In genomic region chr2:48346124-48346536, GRCh38 we compare ENCODE assay signal across 8 cellular contexts. TPM values are rescaled to one million over a fixed set of nuclear protein-coding genes. Genes with fewer than 3 reads are reported as not detected.
DNase-seq lines count a peak whose midpoint lies in the region; ATAC-seq and TF ChIP-seq lines count a peak whose summit lies in the region.

No MANE protein-coding gene starts in this region.

- POLR2A ChIA-PET in WTC11 (lab: Charles Lee) = interaction anchor here (0.6 kb wide), 1 partner anchor 130 kb away, joined by 3 read pairs; no protein-coding TSS in a partner anchor

- ATAC-seq in WTC11 (no peak), GM18907 (IDR thresholded peaks at IDR 0.05; ENCODE audit: unreplicated experiment) (no peak)

- TF ChIP-seq CTCF in WTC11 (IDR thresholded peaks at IDR 0.05) = no peak

- H3K4me3 Mint-ChIP-seq in WTC11 = no peak overlapping the region

- intact Hi-C loops in cardiac septum (cut with DNase I) = no loop called here

- peaks cover 22% of the 10 kb centered on the region for H3K4me1 Mint-ChIP-seq in WTC11

- CTCF ChIA-PET in WTC11 (lab: Charles Lee) = no interaction called here

- no peaks in the 10 kb centered on the region for H3K27me3 Mint-ChIP-seq in WTC11 (ENCODE audit: low read depth)

- peaks cover 50% of the 10 kb centered on the region for H3K36me3 Mint-ChIP-seq in WTC11

- DNase-seq in Daoy (ENCODE audit: low read depth) (peak; percentile 9), WTC11 (ENCODE audit: low spot score) (no peak), cardiac septum (ENCODE audit: low spot score) (peak; percentile 80), putamen (ENCODE audit: low spot score) (peak; percentile 47)
- no peak for DNase-seq in stimulated activated CD8-positive, alpha-beta memory T cell treated with anti-CD3 and anti-CD28 coated beads, Interleukin-4, amount 100 ng/mL, for 48 hours
- no peak for DNase-seq in activated CD8-positive, alpha-beta memory T cell treated with anti-CD3 and anti-CD28 coated beads, Interleukin-2, amount 50 U/mL, for 48 hours
- no peak for DNase-seq in stimulated activated CD4-positive, alpha-beta T cell treated with anti-CD3 and anti-CD28 coated beads, Interleukin-15, amount 100 ng/mL, for 24 hours

- H3K27ac Mint-ChIP-seq in WTC11 = peak overlapping the region; percentile 41; the same call in 1 of the 2 replicates

- peaks cover 32% of the 10 kb centered on the region for H3K9me3 Mint-ChIP-seq in WTC11

TF ChIP-seq in WTC11, 78 proteins besides CTCF, POLR2A, EP300 and RAD21:
- peak; percentile 33; the same call in 1 of the 2 replicates for TF ChIP-seq GABPB1 (CRISPR knock-in tag; IDR thresholded peaks at IDR 0.05)
- TF ChIP-seq CREM (CRISPR knock-in tag; IDR thresholded peaks at IDR 0.05) = no peak

RNA-seq across cellular contexts. Expression of gene FOXN2, which starts 31.6 kb away (rescaled TPM):
- 19.6 and 23.1 TPM in 2 replicates for total RNA-seq in Daoy (2014; rRNA removed; shearing (Covaris generic))
- total RNA-seq in WTC11 (2021) (16.9 to 22.8 TPM (median 20.3 TPM) in 3 replicates), cardiac septum (10.3 TPM)

Comparison
In these comparisons a context has a peak if more than half of its experiments do, and no peak if none do; other contexts are left out.
1. DNase-seq: peak in Daoy (single experiment), cardiac septum (single experiment) and putamen (single experiment); none in WTC11 (single experiment), stimulated activated CD8-positive, alpha-beta memory T cell treated with anti-CD3 and anti-CD28 coated beads, Interleukin-4, amount 100 ng/mL, for 48 hours (single experiment), activated CD8-positive, alpha-beta memory T cell treated with anti-CD3 and anti-CD28 coated beads, Interleukin-2, amount 50 U/mL, for 48 hours (single experiment) and stimulated activated CD4-positive, alpha-beta T cell treated with anti-CD3 and anti-CD28 coated beads, Interleukin-15, amount 100 ng/mL, for 24 hours (single experiment).